Comparison of ENCODE assay signal across 10 cellular contexts in genomic region chr1:59446257-59446901, GRCh38.
DNase-seq lines count a peak whose midpoint lies in the region; ATAC-seq, FAIRE-seq and TF ChIP-seq lines count a peak whose summit lies in the region.
"Had no signal": no experiment of that assay in that cellular context is flagged by ENCODE, and none has a peak within 500 bp of the region (broad histone marks: within the 10 kb centered on the region; RNA-seq: fewer than 3 reads in every experiment).

No MANE protein-coding gene starts in this region.

- ATAC-seq in pancreas (peak in 1 of 4 donors; percentile 22), GM21390 (IDR thresholded peaks at IDR 0.05; ENCODE audit: unreplicated experiment) (no peak)
- ATAC-seq: mucosa of descending colon had no signal

- 69 to 70% methylated on average over 9 of the region's 9 CpGs for WGBS in pancreas, 2 donors

- no peaks in the 10 kb centered on the region for H3K36me3 Mint-ChIP-seq in Calu3 (ENCODE audit: insufficient read depth, unreplicated experiment)
- peaks cover 11% of the 10 kb centered on the region for H3K36me3 Mint-ChIP-seq in endothelial cell (ENCODE audit: low read depth, unreplicated experiment)

- peak overlapping the region; percentile 11 for H3K27ac Mint-ChIP-seq in Calu3 (ENCODE audit: unreplicated experiment)
- H3K27ac Mint-ChIP-seq in endothelial cell (ENCODE audit: unreplicated experiment), result no peak overlapping the region

- H3K4me1 ChIP-seq in pancreas, result no peaks in the 10 kb centered on the region

- CTCF ChIA-PET in Calu3 (lab: Charles Lee), result interaction anchor here (1.2 kb wide), 1 partner anchor 96 kb away, joined by 3 read pairs; no protein-coding TSS in a partner anchor

- intact Hi-C loops in Calu3 (cut with micrococcal nuclease; ENCODE audit: unreplicated experiment) (no loop called here), pancreas (cut with DNase I) (no loop called here)

- TF ChIP-seq CTCF in Calu3 (IDR thresholded peaks at IDR 0.05; ENCODE audit: unreplicated experiment) (no peak), fibroblast of villous mesenchyme (IDR thresholded peaks at IDR 0.05; ENCODE audit: insufficient read depth, low read depth, low read length) (no peak), pancreas (IDR thresholded peaks at IDR 0.05) (no peak), endothelial cell (IDR thresholded peaks at IDR 0.05; ENCODE audit: unreplicated experiment) (no peak)

- H3K4me1 Mint-ChIP-seq in Calu3 (ENCODE audit: low read depth, unreplicated experiment) (peaks cover 37% of the 10 kb centered on the region), endothelial cell (ENCODE audit: unreplicated experiment) (peaks cover 17% of the 10 kb centered on the region)

- H3K4me3 Mint-ChIP-seq in Calu3 (ENCODE audit: low read depth, unreplicated experiment) (no peak overlapping the region), endothelial cell (ENCODE audit: unreplicated experiment) (no peak overlapping the region)

- no peaks in the 10 kb centered on the region for H3K9me3 ChIP-seq in pancreas
- H3K9me3 ChIP-seq: mucosa of descending colon had no signal

- H3K27ac ChIP-seq in pancreas, result no peak overlapping the region

- no peaks in the 10 kb centered on the region for H3K36me3 ChIP-seq in pancreas

- H3K9me3 Mint-ChIP-seq in Calu3 (ENCODE audit: low read depth, unreplicated experiment) (no peaks in the 10 kb centered on the region), endothelial cell (ENCODE audit: unreplicated experiment) (no peaks in the 10 kb centered on the region)

- DNase-seq in Calu3 (no peak), RPMI7951 (ENCODE audit: low read depth) (peak; percentile 45), fibroblast of villous mesenchyme (ENCODE audit: low read depth) (peak; percentile 76), pancreas (no peak), endothelial cell (ENCODE audit: low spot score) (no peak)
- DNase-seq in central memory CD4-positive, alpha-beta T cell, result no peak
- DNase-seq in stimulated activated CD4-positive, alpha-beta T cell treated with anti-CD3 and anti-CD28 coated beads, Interleukin-1b, Interleukin-23, amount 100 ng/mL, for 48 hours, result no peak
- DNase-seq: activated CD4-positive, alpha-beta T cell treated with anti-CD3 and anti-CD28 coated beads for 48 hours; mucosa of descending colon had no signal

- no peaks in the 10 kb centered on the region for H3K27me3 ChIP-seq in pancreas

- H3K4me3 ChIP-seq in fibroblast of villous mesenchyme (ENCODE audit: low read depth, low read length), result no peak overlapping the region
- H3K4me3 ChIP-seq in pancreas, result no peak overlapping the region
- H3K4me3 ChIP-seq: mucosa of descending colon had no signal

- H3K27me3 Mint-ChIP-seq in Calu3 (ENCODE audit: unreplicated experiment), result no peaks in the 10 kb centered on the region
- peaks cover 3% of the 10 kb centered on the region for H3K27me3 Mint-ChIP-seq in endothelial cell (ENCODE audit: unreplicated experiment)

- FAIRE-seq in pancreas (lab: Jason Lieb, UNC), result peak; percentile 76

- no TSS peak for BruUV-seq in Calu3 (replicated peaks; lab: Mats Ljungman, UMichigan)

Comparison
In these comparisons a context has a peak if more than half of its experiments do, and no peak if none do; other contexts are left out.
1. DNase-seq: peak in RPMI7951 (single experiment) and fibroblast of villous mesenchyme (single experiment); none in Calu3 (single experiment), pancreas (0 of 6), central memory CD4-positive, alpha-beta T cell (single experiment), endothelial cell (single experiment) and stimulated activated CD4-positive, alpha-beta T cell treated with anti-CD3 and anti-CD28 coated beads, Interleukin-1b, Interleukin-23, amount 100 ng/mL, for 48 hours (single experiment).